Comparison of ENCODE assay signal across 1 cellular context in genomic region chr3:186612721-186613636, GRCh38.
TF ChIP-seq lines count a peak whose summit lies in the region.

AHSG (plus strand) TSS chr3:186613060; CDS start chr3:186613142, 82 bp downstream.

TF ChIP-seq in HepG2, 621 proteins besides CTCF, POLR2A, EP300 and RAD21 (continued from another document):
- TF ChIP-seq, protein P1, sequence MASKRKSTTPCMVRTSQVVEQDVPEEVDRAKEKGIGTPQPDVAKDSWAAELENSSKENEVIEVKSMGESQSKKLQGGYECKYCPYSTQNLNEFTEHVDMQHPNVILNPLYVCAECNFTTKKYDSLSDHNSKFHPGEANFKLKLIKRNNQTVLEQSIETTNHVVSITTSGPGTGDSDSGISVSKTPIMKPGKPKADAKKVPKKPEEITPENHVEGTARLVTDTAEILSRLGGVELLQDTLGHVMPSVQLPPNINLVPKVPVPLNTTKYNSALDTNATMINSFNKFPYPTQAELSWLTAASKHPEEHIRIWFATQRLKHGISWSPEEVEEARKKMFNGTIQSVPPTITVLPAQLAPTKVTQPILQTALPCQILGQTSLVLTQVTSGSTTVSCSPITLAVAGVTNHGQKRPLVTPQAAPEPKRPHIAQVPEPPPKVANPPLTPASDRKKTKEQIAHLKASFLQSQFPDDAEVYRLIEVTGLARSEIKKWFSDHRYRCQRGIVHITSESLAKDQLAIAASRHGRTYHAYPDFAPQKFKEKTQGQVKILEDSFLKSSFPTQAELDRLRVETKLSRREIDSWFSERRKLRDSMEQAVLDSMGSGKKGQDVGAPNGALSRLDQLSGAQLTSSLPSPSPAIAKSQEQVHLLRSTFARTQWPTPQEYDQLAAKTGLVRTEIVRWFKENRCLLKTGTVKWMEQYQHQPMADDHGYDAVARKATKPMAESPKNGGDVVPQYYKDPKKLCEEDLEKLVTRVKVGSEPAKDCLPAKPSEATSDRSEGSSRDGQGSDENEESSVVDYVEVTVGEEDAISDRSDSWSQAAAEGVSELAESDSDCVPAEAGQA (IDR thresholded peaks at IDR 0.05; ENCODE audit: low read depth) = no peak
- TF ChIP-seq, protein P1 (CRISPR knock-in tag; IDR thresholded peaks at IDR 0.05; ENCODE audit: borderline replicate concordance) = no peak
- TF ChIP-seq, protein P2, sequence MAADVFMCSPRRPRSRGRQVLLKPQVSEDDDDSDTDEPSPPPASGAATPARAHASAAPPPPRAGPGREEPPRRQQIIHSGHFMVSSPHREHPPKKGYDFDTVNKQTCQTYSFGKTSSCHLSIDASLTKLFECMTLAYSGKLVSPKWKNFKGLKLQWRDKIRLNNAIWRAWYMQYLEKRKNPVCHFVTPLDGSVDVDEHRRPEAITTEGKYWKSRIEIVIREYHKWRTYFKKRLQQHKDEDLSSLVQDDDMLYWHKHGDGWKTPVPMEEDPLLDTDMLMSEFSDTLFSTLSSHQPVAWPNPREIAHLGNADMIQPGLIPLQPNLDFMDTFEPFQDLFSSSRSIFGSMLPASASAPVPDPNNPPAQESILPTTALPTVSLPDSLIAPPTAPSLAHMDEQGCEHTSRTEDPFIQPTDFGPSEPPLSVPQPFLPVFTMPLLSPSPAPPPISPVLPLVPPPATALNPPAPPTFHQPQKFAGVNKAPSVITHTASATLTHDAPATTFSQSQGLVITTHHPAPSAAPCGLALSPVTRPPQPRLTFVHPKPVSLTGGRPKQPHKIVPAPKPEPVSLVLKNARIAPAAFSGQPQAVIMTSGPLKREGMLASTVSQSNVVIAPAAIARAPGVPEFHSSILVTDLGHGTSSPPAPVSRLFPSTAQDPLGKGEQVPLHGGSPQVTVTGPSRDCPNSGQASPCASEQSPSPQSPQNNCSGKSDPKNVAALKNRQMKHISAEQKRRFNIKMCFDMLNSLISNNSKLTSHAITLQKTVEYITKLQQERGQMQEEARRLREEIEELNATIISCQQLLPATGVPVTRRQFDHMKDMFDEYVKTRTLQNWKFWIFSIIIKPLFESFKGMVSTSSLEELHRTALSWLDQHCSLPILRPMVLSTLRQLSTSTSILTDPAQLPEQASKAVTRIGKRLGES (CRISPR knock-in tag; IDR thresholded peaks at IDR 0.05; ENCODE audit: borderline replicate concordance) = peak; percentile 80; the same call in 1 of the 2 replicates
- TF ChIP-seq TAF15 (IDR thresholded peaks at IDR 0.05; ENCODE audit: low read depth, low read length, poor library complexity, severe bottlenecking) = no peak
- TF ChIP-seq, protein P3, sequence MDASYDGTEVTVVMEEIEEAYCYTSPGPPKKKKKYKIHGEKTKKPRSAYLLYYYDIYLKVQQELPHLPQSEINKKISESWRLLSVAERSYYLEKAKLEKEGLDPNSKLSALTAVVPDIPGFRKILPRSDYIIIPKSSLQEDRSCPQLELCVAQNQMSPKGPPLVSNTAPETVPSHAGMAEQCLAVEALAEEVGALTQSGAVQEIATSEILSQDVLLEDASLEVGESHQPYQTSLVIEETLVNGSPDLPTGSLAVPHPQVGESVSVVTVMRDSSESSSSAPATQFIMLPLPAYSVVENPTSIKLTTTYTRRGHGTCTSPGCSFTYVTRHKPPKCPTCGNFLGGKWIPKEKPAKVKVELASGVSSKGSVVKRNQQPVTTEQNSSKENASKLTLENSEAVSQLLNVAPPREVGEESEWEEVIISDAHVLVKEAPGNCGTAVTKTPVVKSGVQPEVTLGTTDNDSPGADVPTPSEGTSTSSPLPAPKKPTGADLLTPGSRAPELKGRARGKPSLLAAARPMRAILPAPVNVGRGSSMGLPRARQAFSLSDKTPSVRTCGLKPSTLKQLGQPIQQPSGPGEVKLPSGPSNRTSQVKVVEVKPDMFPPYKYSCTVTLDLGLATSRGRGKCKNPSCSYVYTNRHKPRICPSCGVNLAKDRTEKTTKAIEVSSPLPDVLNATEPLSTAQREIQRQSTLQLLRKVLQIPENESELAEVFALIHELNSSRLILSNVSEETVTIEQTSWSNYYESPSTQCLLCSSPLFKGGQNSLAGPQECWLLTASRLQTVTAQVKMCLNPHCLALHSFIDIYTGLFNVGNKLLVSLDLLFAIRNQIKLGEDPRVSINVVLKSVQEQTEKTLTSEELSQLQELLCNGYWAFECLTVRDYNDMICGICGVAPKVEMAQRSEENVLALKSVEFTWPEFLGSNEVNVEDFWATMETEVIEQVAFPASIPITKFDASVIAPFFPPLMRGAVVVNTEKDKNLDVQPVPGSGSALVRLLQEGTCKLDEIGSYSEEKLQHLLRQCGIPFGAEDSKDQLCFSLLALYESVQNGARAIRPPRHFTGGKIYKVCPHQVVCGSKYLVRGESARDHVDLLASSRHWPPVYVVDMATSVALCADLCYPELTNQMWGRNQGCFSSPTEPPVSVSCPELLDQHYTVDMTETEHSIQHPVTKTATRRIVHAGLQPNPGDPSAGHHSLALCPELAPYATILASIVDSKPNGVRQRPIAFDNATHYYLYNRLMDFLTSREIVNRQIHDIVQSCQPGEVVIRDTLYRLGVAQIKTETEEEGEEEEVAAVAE (CRISPR knock-in tag; IDR thresholded peaks at IDR 0.05; ENCODE audit: borderline replicate concordance) = no peak
- no peak for TF ChIP-seq REXO4 (CRISPR knock-in tag; IDR thresholded peaks at IDR 0.05; ENCODE audit: borderline replicate concordance)
- TF ChIP-seq HINFP (CRISPR knock-in tag; IDR thresholded peaks at IDR 0.05; ENCODE audit: low read depth) = no peak; the same call in none of the 2 replicates
- peak; percentile 72; the same call in 1 of the 2 replicates for TF ChIP-seq ZBTB4 (CRISPR knock-in tag; IDR thresholded peaks at IDR 0.05; ENCODE audit: borderline replicate concordance)
- TF ChIP-seq TFDP2 (CRISPR knock-in tag; IDR thresholded peaks at IDR 0.05) = no peak
- TF ChIP-seq CERS6 (CRISPR knock-in tag; IDR thresholded peaks at IDR 0.05) = no peak
- no peak for TF ChIP-seq ZNF790 (CRISPR knock-in tag; IDR thresholded peaks at IDR 0.05; ENCODE audit: borderline replicate concordance)
- no peak for TF ChIP-seq HCFC1 (IDR thresholded peaks at IDR 0.05; ENCODE audit: low read depth, low read length)
- TF ChIP-seq DNMT1 (CRISPR knock-in tag; IDR thresholded peaks at IDR 0.05) = no peak
- no peak for TF ChIP-seq ZNF20 (CRISPR knock-in tag; IDR thresholded peaks at IDR 0.05)
- peak; percentile 74; the same call in 1 of the 2 replicates for TF ChIP-seq SNAPC2 (CRISPR knock-in tag; IDR thresholded peaks at IDR 0.05)
- TF ChIP-seq ZNF205 (CRISPR knock-in tag; IDR thresholded peaks at IDR 0.05) = peak; percentile 38; the same call in 1 of the 2 replicates
- TF ChIP-seq ZMAT3 (CRISPR knock-in tag; conservative IDR thresholded peaks at IDR 0.05) = peak; percentile 69; the same call in 1 of the 2 replicates
TF ChIP-seq in HepG2: peak in this region for 354.
